1 cellular context compared by ENCODE assay signal in genomic region chr12:1588574-1588944, GRCh38.
TF ChIP-seq lines count a peak whose summit lies in the region.

No MANE protein-coding gene starts in this region.

TF ChIP-seq in GM12878, 131 proteins besides CTCF, POLR2A, EP300 and RAD21:
- TF ChIP-seq ZNF217 (IDR thresholded peaks at IDR 0.05) (no peak), REST (IDR thresholded peaks at IDR 0.05; ENCODE audit: low read depth, low read length) (no peak), SMARCA5 (IDR thresholded peaks at IDR 0.05) (no peak), IRF3 (IDR thresholded peaks at IDR 0.05) (no peak), EED (IDR thresholded peaks at IDR 0.05; ENCODE audit: low read depth) (no peak), CBX3 (IDR thresholded peaks at IDR 0.05; ENCODE audit: borderline replicate concordance, low read depth) (no peak), ZNF207 (IDR thresholded peaks at IDR 0.05; ENCODE audit: borderline replicate concordance) (no peak), HSF1 (IDR thresholded peaks at IDR 0.05; ENCODE audit: low read depth, low read length) (no peak), HDAC6 (IDR thresholded peaks at IDR 0.05; ENCODE audit: unreplicated experiment) (no peak), ETV6 (conservative IDR thresholded peaks at IDR 0.05 in 1 of 2, IDR thresholded peaks at IDR 0.05 in 1 of 2; ENCODE audit: borderline replicate concordance in 1 of 2, low read depth in 1 of 2) (no peak), PML (IDR thresholded peaks at IDR 0.05; ENCODE audit: low read length) (no peak), MTA2 (IDR thresholded peaks at IDR 0.05; ENCODE audit: low read depth) (no peak), NR2C1 (IDR thresholded peaks at IDR 0.05) (no peak), HDGF (IDR thresholded peaks at IDR 0.05) (no peak), FOS (IDR thresholded peaks at IDR 0.05; ENCODE audit: borderline replicate concordance, extremely low read depth, insufficient read length) (no peak), TCF12 (IDR thresholded peaks at IDR 0.05; ENCODE audit: low read depth, low read length) (no peak), PAX5 (IDR thresholded peaks at IDR 0.05; ENCODE audit: borderline replicate concordance, low read depth, low read length) (no peak), HDAC2 (IDR thresholded peaks at IDR 0.05) (no peak)
